In the genomic region with DNA sequence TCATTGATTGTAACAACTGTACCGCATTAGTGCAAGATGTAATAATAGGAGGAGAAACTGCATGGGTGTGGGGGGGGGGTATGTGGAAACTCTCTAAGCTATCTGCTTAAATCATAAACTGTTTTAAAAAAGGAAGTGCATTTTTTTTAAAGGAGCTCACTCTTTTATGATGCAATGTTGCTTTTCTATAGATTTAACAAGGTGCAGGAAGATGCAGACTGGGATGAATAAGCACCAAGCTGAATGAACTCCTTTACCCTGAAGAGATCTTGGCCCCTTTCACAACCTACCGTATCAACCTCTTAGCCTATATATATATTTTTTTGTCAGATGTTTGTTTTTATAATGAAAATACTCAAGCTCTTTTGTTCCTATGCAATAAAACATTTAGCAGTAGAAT, we compare ENCODE assay signal across 21 cellular contexts.
DNase-seq lines count a peak whose midpoint lies in the region; ATAC-seq and TF ChIP-seq lines count a peak whose summit lies in the region.
"Had no signal": no experiment of that assay in that cellular context is flagged by ENCODE, and none has a peak within 500 bp of the region (broad histone marks: within the 10 kb centered on the region; RNA-seq: fewer than 3 reads in every experiment).

No MANE protein-coding gene starts in this region.

- H3K27ac Mint-ChIP-seq in activated CD4-positive, alpha-beta memory T cell treated with anti-CD3 and anti-CD28 coated beads, Interleukin-2, amount 10 ng/mL, durations not matched to agents 7 days and 5 days = peak overlapping the region; percentile 47
- no peak overlapping the region for H3K27ac Mint-ChIP-seq in activated CD4-positive, alpha-beta memory T cell treated with anti-CD3 and anti-CD28 coated beads for 36 hours
- H3K27ac Mint-ChIP-seq: natural killer cell had no signal

- H4K20me1 ChIP-seq in smooth muscle cell (ENCODE audit: low read depth) (no peaks in the 10 kb centered on the region), MM.1S (ENCODE audit: insufficient read depth, low read length) (no peaks in the 10 kb centered on the region)

- no peak overlapping the region for H3K4me3 Mint-ChIP-seq in activated CD4-positive, alpha-beta memory T cell treated with anti-CD3 and anti-CD28 coated beads, Interleukin-2, amount 10 ng/mL, durations not matched to agents 7 days and 5 days
- H3K4me3 Mint-ChIP-seq in activated CD4-positive, alpha-beta memory T cell treated with anti-CD3 and anti-CD28 coated beads for 36 hours = no peak overlapping the region
- H3K4me3 Mint-ChIP-seq: activated naive CD4-positive, alpha-beta T cell treated with anti-CD3 and anti-CD28 coated beads, Interleukin-2, amount 10 ng/mL, durations not matched to agents 7 days and 5 days; natural killer cell had no signal

- peaks cover 52% of the 10 kb centered on the region for H3K4me1 Mint-ChIP-seq in activated CD4-positive, alpha-beta memory T cell treated with anti-CD3 and anti-CD28 coated beads, Interleukin-2, amount 10 ng/mL, durations not matched to agents 7 days and 5 days
- H3K4me1 Mint-ChIP-seq in activated CD4-positive, alpha-beta memory T cell treated with anti-CD3 and anti-CD28 coated beads for 36 hours (ENCODE audit: low read depth) = peaks cover 47% of the 10 kb centered on the region
- H3K4me1 Mint-ChIP-seq: natural killer cell had no signal

- H3K9me2 ChIP-seq in MM.1S (replicated peaks; ENCODE audit: insufficient read depth, low read length) = no peaks in the 10 kb centered on the region

- H3K36me3 Mint-ChIP-seq in activated CD4-positive, alpha-beta memory T cell treated with anti-CD3 and anti-CD28 coated beads, Interleukin-2, amount 10 ng/mL, durations not matched to agents 7 days and 5 days (ENCODE audit: low read depth) = peaks cover 5% of the 10 kb centered on the region
- H3K36me3 Mint-ChIP-seq in activated CD4-positive, alpha-beta memory T cell treated with anti-CD3 and anti-CD28 coated beads for 36 hours = no peaks in the 10 kb centered on the region
- H3K36me3 Mint-ChIP-seq: activated naive CD4-positive, alpha-beta T cell treated with anti-CD3 and anti-CD28 coated beads, Interleukin-2, amount 10 ng/mL, durations not matched to agents 7 days and 5 days; natural killer cell had no signal

- H3K27me3 Mint-ChIP-seq in activated CD4-positive, alpha-beta memory T cell treated with anti-CD3 and anti-CD28 coated beads, Interleukin-2, amount 10 ng/mL, durations not matched to agents 7 days and 5 days = peaks cover 2% of the 10 kb centered on the region
- H3K27me3 Mint-ChIP-seq in activated CD4-positive, alpha-beta memory T cell treated with anti-CD3 and anti-CD28 coated beads for 36 hours = no peaks in the 10 kb centered on the region

- no peak for DNase-seq in activated CD4-positive, alpha-beta memory T cell treated with anti-CD3 and anti-CD28 coated beads, Interleukin-2, amount 10 ng/mL, durations not matched to agents 7 days and 5 days
- no peak for DNase-seq in activated CD4-positive, alpha-beta memory T cell treated with anti-CD3 and anti-CD28 coated beads for 36 hours
- DNase-seq in NCI-H226 = peak; percentile 6
- peak; percentile 36 for DNase-seq in adipocyte (ENCODE audit: low read depth)
- no peak for DNase-seq in smooth muscle cell (lab: John Stamatoyannopoulos, UW; ENCODE audit: unreplicated experiment)
- no peak for DNase-seq in left colon
- no peak for DNase-seq in MM.1S
- DNase-seq: activated CD4-positive, CD25-positive, alpha-beta regulatory T cell; activated naive CD4-positive, alpha-beta T cell treated with anti-CD3 and anti-CD28 coated beads, Interleukin-2, amount 10 ng/mL, durations not matched to agents 7 days and 5 days; activated T-cell treated with anti-CD3 and anti-CD28 coated beads, Interleukin-2, amount 50 U/mL, for 48 hours; C1 segment of cervical spinal cord; effector CD4-positive, alpha-beta T cell; GOT3; natural killer cell; NCI-H1417 treated with DMSO at 0.1 percent for 48 hours; pancreas; right cardiac atrium; T1000 had no signal

- H3K4me1 ChIP-seq in adipocyte (ENCODE audit: control insufficient read depth, insufficient read depth, low read length) (no peaks in the 10 kb centered on the region), smooth muscle cell (ENCODE audit: low read depth) (peaks cover 12% of the 10 kb centered on the region), MM.1S (ENCODE audit: low read length) (peaks cover 8% of the 10 kb centered on the region; the same call in 1 of the 2 replicates)
- H3K4me1 ChIP-seq: esophagus muscularis mucosa, pancreas had no signal

- CTCF ChIA-PET in activated CD4-positive, alpha-beta memory T cell treated with anti-CD3 and anti-CD28 coated beads, Interleukin-2, amount 10 ng/mL, durations not matched to agents 7 days and 5 days (lab: Charles Lee) = interaction anchor here (0.8 to 1.2 kb wide), 6 partner anchors 11 to 624 kb away, joined by 3 to 4 read pairs (median 3); a partner anchor contains a TSS
- CTCF ChIA-PET in activated CD4-positive, alpha-beta memory T cell treated with anti-CD3 and anti-CD28 coated beads for 36 hours (lab: Charles Lee) = interaction anchor here (1.2 kb wide), 1 partner anchor 13 kb away, joined by 3 read pairs; no protein-coding TSS in a partner anchor

- H3K4me2 ChIP-seq in smooth muscle cell (peak overlapping the region; percentile 26), MM.1S (ENCODE audit: low read depth, low read length) (no peak overlapping the region)

- H3K9me3 Mint-ChIP-seq in activated CD4-positive, alpha-beta memory T cell treated with anti-CD3 and anti-CD28 coated beads, Interleukin-2, amount 10 ng/mL, durations not matched to agents 7 days and 5 days = no peaks in the 10 kb centered on the region
- no peaks in the 10 kb centered on the region for H3K9me3 Mint-ChIP-seq in activated CD4-positive, alpha-beta memory T cell treated with anti-CD3 and anti-CD28 coated beads for 36 hours
- H3K9me3 Mint-ChIP-seq: activated naive CD4-positive, alpha-beta T cell treated with anti-CD3 and anti-CD28 coated beads, Interleukin-2, amount 10 ng/mL, durations not matched to agents 7 days and 5 days; natural killer cell had no signal

- H3F3A ChIP-seq in smooth muscle cell (ENCODE audit: low read depth) = no peaks in the 10 kb centered on the region
- H3F3A ChIP-seq in MM.1S (ENCODE audit: insufficient read depth, low read length) = no peaks in the 10 kb centered on the region

- no peak overlapping the region for H2AFZ ChIP-seq in smooth muscle cell (ENCODE audit: low read depth)
- H2AFZ ChIP-seq in MM.1S (ENCODE audit: low read length) = no peak overlapping the region

- H3K27me3 ChIP-seq in adipocyte (replicated peaks; ENCODE audit: control insufficient read depth, insufficient read depth, low read length) = no peaks in the 10 kb centered on the region
- H3K27me3 ChIP-seq in smooth muscle cell (ENCODE audit: low read depth) = no peaks in the 10 kb centered on the region
- H3K27me3 ChIP-seq in MM.1S (replicated peaks; ENCODE audit: insufficient read depth, low read length) = no peaks in the 10 kb centered on the region
- H3K27me3 ChIP-seq: esophagus muscularis mucosa, pancreas had no signal

- H3K79me2 ChIP-seq in smooth muscle cell (ENCODE audit: low read depth) (no peaks in the 10 kb centered on the region), MM.1S (ENCODE audit: low read length) (no peaks in the 10 kb centered on the region)

- TF ChIP-seq CTCF in smooth muscle cell (IDR thresholded peaks at IDR 0.05; ENCODE audit: borderline replicate concordance, insufficient read depth, poor library complexity, severe bottlenecking) = no peak
- no peak for TF ChIP-seq CTCF in MM.1S (IDR thresholded peaks at IDR 0.05; ENCODE audit: low read length)

- H3K4me3 ChIP-seq in adipocyte (ENCODE audit: low read length) (no peak overlapping the region), smooth muscle cell (no peak overlapping the region), MM.1S (ENCODE audit: low read length) (no peak overlapping the region)
- H3K4me3 ChIP-seq: esophagus muscularis mucosa, pancreas had no signal

- ATAC-seq in left colon (no peak), HG02970 (IDR thresholded peaks at IDR 0.05; ENCODE audit: low FRiP score, unreplicated experiment) (no peak)
- ATAC-seq: natural killer cell, Panc1, pancreas, right cardiac atrium had no signal

- H3K36me3 ChIP-seq in adipocyte (ENCODE audit: control insufficient read depth, insufficient read depth, low read length, severe bottlenecking) = no peaks in the 10 kb centered on the region
- no peaks in the 10 kb centered on the region for H3K36me3 ChIP-seq in smooth muscle cell (ENCODE audit: low read depth)
- H3K36me3 ChIP-seq in MM.1S (replicated peaks; ENCODE audit: insufficient read depth, low read length) = no peaks in the 10 kb centered on the region
- H3K36me3 ChIP-seq: esophagus muscularis mucosa, pancreas had no signal

- H3K27ac ChIP-seq in smooth muscle cell (ENCODE audit: low read depth) (no peak overlapping the region), MM.1S (ENCODE audit: low read length) (no peak overlapping the region)
- H3K27ac ChIP-seq: esophagus muscularis mucosa, pancreas had no signal

- POLR2A ChIA-PET in activated CD4-positive, alpha-beta memory T cell treated with anti-CD3 and anti-CD28 coated beads, Interleukin-2, amount 10 ng/mL, durations not matched to agents 7 days and 5 days (lab: Charles Lee) = interaction anchor here (2.5 to 17.7 kb wide), 3 partner anchors 10 to 25 kb away, joined by 9 to 301 read pairs (median 19); no protein-coding TSS in a partner anchor
- POLR2A ChIA-PET in activated CD4-positive, alpha-beta memory T cell treated with anti-CD3 and anti-CD28 coated beads for 36 hours (lab: Charles Lee) = interaction anchor here (0.8 to 3.1 kb wide), 4 partner anchors 10 to 28 kb away, joined by 3 to 23 read pairs (median 10); no protein-coding TSS in a partner anchor

- 75% methylated on average over 2 of the region's 2 CpGs for WGBS in smooth muscle cell (ENCODE audit: low lambda C conversion rate)

- no peaks in the 10 kb centered on the region for H3K9me3 ChIP-seq in adipocyte (ENCODE audit: control insufficient read depth, low read length)
- no peaks in the 10 kb centered on the region for H3K9me3 ChIP-seq in smooth muscle cell (replicated peaks; ENCODE audit: low read depth)
- H3K9me3 ChIP-seq in MM.1S (replicated peaks; ENCODE audit: insufficient read depth, low read length) = no peaks in the 10 kb centered on the region
- H3K9me3 ChIP-seq: esophagus muscularis mucosa, pancreas had no signal

- intact Hi-C loops in activated CD4-positive, alpha-beta memory T cell treated with anti-CD3 and anti-CD28 coated beads for 36 hours (cut with micrococcal nuclease) = no loop called here
- intact Hi-C loops in left colon (cut with DNase I, micrococcal nuclease) = no loop called here

- H3K9ac ChIP-seq in adipocyte (ENCODE audit: low read length) (no peak overlapping the region), smooth muscle cell (ENCODE audit: low read depth) (no peak overlapping the region), MM.1S (ENCODE audit: low read length) (no peak overlapping the region)

Comparison
In these comparisons a context has a peak if more than half of its experiments do, and no peak if none do; other contexts are left out.
1. DNase-seq: peak in NCI-H226 (single experiment) and adipocyte (single experiment); none in activated CD4-positive, alpha-beta memory T cell treated with anti-CD3 and anti-CD28 coated beads, Interleukin-2, amount 10 ng/mL, durations not matched to agents 7 days and 5 days (single experiment), activated CD4-positive, alpha-beta memory T cell treated with anti-CD3 and anti-CD28 coated beads for 36 hours (single experiment), smooth muscle cell (single experiment), left colon (0 of 2) and MM.1S (single experiment).